ENCODE assay signal across 17 cellular contexts in the genomic region with DNA sequence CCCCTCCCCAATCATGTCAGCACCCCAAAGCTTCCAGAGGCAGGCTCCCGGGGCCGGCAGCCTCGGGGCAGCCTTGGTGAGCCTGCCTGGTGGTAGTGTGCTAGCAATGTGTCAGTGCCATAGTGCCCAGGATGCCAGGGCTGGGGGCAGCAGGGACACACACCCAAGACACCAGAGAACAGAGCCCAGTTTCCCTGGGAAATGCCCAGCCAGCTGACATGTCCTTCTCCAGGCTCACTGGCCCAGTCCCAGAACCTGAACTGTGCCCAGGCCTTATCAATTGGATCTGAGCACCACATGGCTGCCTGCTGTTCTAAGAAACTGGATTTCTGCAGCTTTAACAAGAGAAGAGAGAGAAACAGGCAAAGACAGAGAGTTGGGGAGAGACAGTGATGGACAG.
DNase-seq lines count a peak whose midpoint lies in the region; ATAC-seq and TF ChIP-seq lines count a peak whose summit lies in the region.
"Had no signal": no experiment of that assay in that cellular context is flagged by ENCODE, and none has a peak within 500 bp of the region (broad histone marks: within the 10 kb centered on the region; RNA-seq: fewer than 3 reads in every experiment).

No MANE protein-coding gene starts in this region.

- H3K27ac Mint-ChIP-seq in neural crest cell (ENCODE audit: unreplicated experiment) = no peak overlapping the region
- H3K27ac Mint-ChIP-seq: CD4-positive, alpha-beta T cell; memory B cell had no signal

- H3K36me3 Mint-ChIP-seq in neural crest cell (ENCODE audit: low read depth) = peaks cover 2% of the 10 kb centered on the region

- ATAC-seq in heart right ventricle = no peak
- no peak for ATAC-seq in Right ventricle myocardium superior (ENCODE audit: poor library complexity)
- ATAC-seq in HG03025 (IDR thresholded peaks at IDR 0.05; ENCODE audit: low FRiP score, unreplicated experiment) = no peak
- ATAC-seq: HCT116; naive thymus-derived CD4-positive, alpha-beta T cell had no signal

- TF ChIP-seq POLR2A in thyroid gland (IDR thresholded peaks at IDR 0.05) = no peak

- H3K9me3 Mint-ChIP-seq in neural crest cell = no peaks in the 10 kb centered on the region
- H3K9me3 Mint-ChIP-seq: CD4-positive, alpha-beta T cell; memory B cell; naive thymus-derived CD4-positive, alpha-beta T cell had no signal

- H3K27me3 ChIP-seq in heart right ventricle (no peaks in the 10 kb centered on the region), thyroid gland (no peaks in the 10 kb centered on the region)

- peaks cover 58% of the 10 kb centered on the region for H3K4me1 Mint-ChIP-seq in neural crest cell

- TF ChIP-seq CTCF in heart right ventricle (IDR thresholded peaks at IDR 0.05) = no peak
- TF ChIP-seq CTCF in neural crest cell (conservative IDR thresholded peaks at IDR 0.05) = no peak
- TF ChIP-seq CTCF in thyroid gland (IDR thresholded peaks at IDR 0.05) = no peak

- H3K27ac ChIP-seq in heart right ventricle (peak overlapping the region in 7 of 10 donors; percentile 23 to 89 (median 51)), caudate nucleus (ENCODE audit: low read depth, low read length) (peak overlapping the region; percentile 82), thyroid gland (peak overlapping the region; percentile 66 to 81 (median 76))
- H3K27ac ChIP-seq: prostate gland had no signal

- H3K9me3 ChIP-seq in heart right ventricle = no peaks in the 10 kb centered on the region
- no peaks in the 10 kb centered on the region for H3K9me3 ChIP-seq in thyroid gland
- H3K9me3 ChIP-seq: prostate gland had no signal

- H3K36me3 ChIP-seq in heart right ventricle (peaks cover 0 to 23% (median 0%) of the 10 kb centered on the region in 9 donors), thyroid gland (no peaks in the 10 kb centered on the region)
- H3K36me3 ChIP-seq: prostate gland had no signal

- 43 to 78% methylated on average over 3 of the region's 3 CpGs for WGBS in heart right ventricle, 2 donors
- 80 to 100% methylated on average over 3 of the region's 3 CpGs for WGBS in thyroid gland, 2 donors

- no peak overlapping the region for H3K4me3 ChIP-seq in heart right ventricle
- no peak overlapping the region for H3K4me3 ChIP-seq in thyroid gland (replicated peaks in 1 of 3)
- H3K4me3 ChIP-seq: prostate gland had no signal

- peak overlapping the region; percentile 4 for H3K4me3 Mint-ChIP-seq in neural crest cell
- H3K4me3 Mint-ChIP-seq: CD4-positive, alpha-beta T cell; memory B cell; naive thymus-derived CD4-positive, alpha-beta T cell had no signal

- DNase-seq in heart right ventricle = no peak
- no peak for DNase-seq in Right ventricle myocardium superior
- DNase-seq in caudate nucleus (lab: John Stamatoyannopoulos, UW) = no peak
- no peak for DNase-seq in neural crest cell (ENCODE audit: low read depth, low spot score)
- peak; percentile 61 to 69 for DNase-seq in thyroid gland
- DNase-seq in GM19240 (ENCODE audit: insufficient read length, low spot score) = no peak
- DNase-seq in stimulated activated CD4-positive, alpha-beta T cell treated with anti-CD3 and anti-CD28 coated beads, Interleukin-1b, Interleukin-23, amount 100 ng/mL, for 48 hours = no peak
- DNase-seq: activated naive CD4-positive, alpha-beta T cell treated with Interleukin-2 at 50 U/mL for 16 hours; CD4-positive, alpha-beta T cell; GF-D8; naive thymus-derived CD4-positive, alpha-beta T cell; NCI-H1930; stimulated activated CD8-positive, alpha-beta memory T cell treated with anti-CD3 and anti-CD28 coated beads, Interleukin-4, amount 100 ng/mL, for 48 hours had no signal

- H3K4me1 ChIP-seq in heart right ventricle (peaks cover 32 to 80% (median 71%) of the 10 kb centered on the region in 9 donors), thyroid gland (peaks cover 72 to 90% of the 10 kb centered on the region in 2 donors)

- intact Hi-C loops in heart right ventricle (cut with DNase I) = no loop called here
- intact Hi-C loops in Right ventricle myocardium superior (cut with DNase I) = no loop called here
- intact Hi-C loops in thyroid gland (cut with DNase I) = no loop called here

- peaks cover 12% of the 10 kb centered on the region for H3K27me3 Mint-ChIP-seq in neural crest cell (ENCODE audit: low read depth)
- H3K27me3 Mint-ChIP-seq: CD4-positive, alpha-beta T cell; memory B cell; naive thymus-derived CD4-positive, alpha-beta T cell had no signal

Comparison
In these comparisons a context has a peak if more than half of its experiments do, and no peak if none do; other contexts are left out.
1. DNase-seq: peak in thyroid gland (2 of 2); none in heart right ventricle (0 of 2), Right ventricle myocardium superior (single experiment), caudate nucleus (0 of 61), neural crest cell (single experiment), GM19240 (single experiment) and stimulated activated CD4-positive, alpha-beta T cell treated with anti-CD3 and anti-CD28 coated beads, Interleukin-1b, Interleukin-23, amount 100 ng/mL, for 48 hours (single experiment).
2. Peak in every context shown above with its lines, with median percentiles within 50 percentile points of each other: H3K27ac ChIP-seq.